ENCODE assay signal across 14 cellular contexts in the genomic region with DNA sequence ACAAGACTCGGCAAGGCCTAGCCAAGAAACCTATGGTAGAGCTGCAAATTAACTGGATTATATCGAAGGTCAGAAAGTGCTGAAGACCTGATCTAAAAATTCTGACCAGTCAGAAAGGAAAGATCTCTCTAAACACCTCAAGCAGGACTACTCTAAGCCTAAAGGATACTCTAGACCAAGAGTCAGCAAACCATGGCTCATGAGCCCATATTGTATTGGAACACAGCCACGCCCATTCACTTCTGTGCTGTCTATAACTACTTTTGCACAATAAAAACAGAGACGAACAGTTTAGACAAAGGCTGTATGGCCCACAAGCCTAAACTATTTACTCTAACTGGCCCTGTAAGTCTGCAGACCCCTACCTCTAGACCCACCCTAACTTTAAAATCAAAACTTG.
"Had no signal": no experiment of that assay in that cellular context is flagged by ENCODE, and none has a peak within 500 bp of the region (broad histone marks: within the 10 kb centered on the region; RNA-seq: fewer than 3 reads in every experiment).

No MANE protein-coding gene starts in this region.

- FAIRE-seq: endometrium, keratinocyte had no signal

- H2AFZ ChIP-seq: hepatocyte had no signal

- H3K9me3 ChIP-seq: gastroesophageal sphincter, vagina had no signal

- H3K4me3 Mint-ChIP-seq: activated naive CD4-positive, alpha-beta T cell treated with anti-CD3 and anti-CD28 coated beads for 36 hours; stimulated activated naive B cell treated with anti-CD40 and anti-IgM and Interleukin-4, amounts not matched to agents 10 μg/mL and 1 μg/mL and 100 μg/mL, for 72 hours had no signal

- H3K36me3 ChIP-seq: gastroesophageal sphincter, left ventricle myocardium inferior, tibial artery, vagina had no signal

- H3K27ac ChIP-seq: gastroesophageal sphincter, hepatocyte, left ventricle myocardium inferior, tibial artery, vagina had no signal

- ATAC-seq: gastroesophageal sphincter; naive thymus-derived CD8-positive, alpha-beta T cell; stimulated activated naive B cell treated with anti-CD40 and anti-IgM and Interleukin-4, amounts not matched to agents 10 μg/mL and 1 μg/mL and 100 μg/mL, for 72 hours had no signal

- H3K27me3 Mint-ChIP-seq: naive thymus-derived CD8-positive, alpha-beta T cell; stimulated activated naive B cell treated with anti-CD40 and anti-IgM and Interleukin-4, amounts not matched to agents 10 μg/mL and 1 μg/mL and 100 μg/mL, for 72 hours had no signal

- H3K4me2 ChIP-seq: hepatocyte had no signal

- H3K4me3 ChIP-seq: gastroesophageal sphincter, hepatocyte, left ventricle myocardium inferior, tibial artery, vagina had no signal

- H3K27me3 ChIP-seq: gastroesophageal sphincter, hepatocyte, tibial artery, vagina had no signal

- H3K27ac Mint-ChIP-seq: activated naive CD4-positive, alpha-beta T cell treated with anti-CD3 and anti-CD28 coated beads for 36 hours; activated T-helper 2 cell treated with anti-CD3 and anti-CD28 coated beads, Interferon-gamma antibody, Interleukin-2, Interleukin-4, amounts not matched to agents 10 μg/mL and 5 μg/mL and 100 μg/mL, durations not matched to agents 14 hours and 24 hours and 36 hours; stimulated activated naive B cell treated with anti-CD40 and anti-IgM and Interleukin-4, amounts not matched to agents 10 μg/mL and 1 μg/mL and 100 μg/mL, for 72 hours had no signal

- DNase-seq: activated CD4-positive, alpha-beta T cell treated with anti-CD3 and anti-CD28 coated beads for 1 hour; activated CD4-positive, alpha-beta T cell treated with anti-CD3 and anti-CD28 coated beads, Interleukin-2, amount 50 U/mL, for 48 hours; activated naive CD4-positive, alpha-beta T cell treated with anti-CD3 and anti-CD28 coated beads for 36 hours; left ventricle myocardium inferior; naive thymus-derived CD8-positive, alpha-beta T cell; stimulated activated CD4-positive, alpha-beta T cell treated with anti-CD3 and anti-CD28 coated beads, Interleukin-2, amount 100 ng/mL, for 48 hours; stimulated activated naive B cell treated with anti-CD40 and anti-IgM and Interleukin-4, amounts not matched to agents 10 μg/mL and 1 μg/mL and 100 μg/mL, for 72 hours; tibial artery had no signal
